Comparison of ENCODE assay signal across 13 cellular contexts in genomic region chr10:124737221-124737620, GRCh38. TPM values are rescaled to one million over a fixed set of nuclear protein-coding genes. Genes with fewer than 3 reads are reported as not detected.
DNase-seq lines count a peak whose midpoint lies in the region; ATAC-seq and TF ChIP-seq lines count a peak whose summit lies in the region.
"Had no signal": no experiment of that assay in that cellular context is flagged by ENCODE, and none has a peak within 500 bp of the region (broad histone marks: within the 10 kb centered on the region; RNA-seq: fewer than 3 reads in every experiment).

No MANE protein-coding gene starts in this region.

- ATAC-seq in stimulated activated naive B cell treated with anti-CD40 and anti-IgM and Interleukin-4, amounts not matched to agents 10 μg/mL and 1 μg/mL and 100 μg/mL, for 72 hours (replicated peaks), result no peak
- no peak for ATAC-seq in GM18858 (IDR thresholded peaks at IDR 0.05; ENCODE audit: unreplicated experiment)

- no peaks in the 10 kb centered on the region for H3K36me3 ChIP-seq in adrenal gland (replicated peaks in 1 of 2)

- peaks cover 5% of the 10 kb centered on the region for H3K36me3 Mint-ChIP-seq in IgD-negative memory B cell
- H3K36me3 Mint-ChIP-seq in stimulated activated naive B cell treated with anti-CD40 and anti-IgM and Interleukin-4, amounts not matched to agents 10 μg/mL and 1 μg/mL and 100 μg/mL, for 72 hours, result peaks cover 6 to 36% of the 10 kb centered on the region in 2 donors

- H3K4me3 ChIP-seq in adrenal gland, result no peak overlapping the region

- TF ChIP-seq POLR2A in adrenal gland (IDR thresholded peaks at IDR 0.05), result no peak

- H3K9me3 ChIP-seq in adrenal gland (replicated peaks in 1 of 3), result no peaks in the 10 kb centered on the region

- no peak for TF ChIP-seq CTCF in adrenal gland (IDR thresholded peaks at IDR 0.05)
- no peak for TF ChIP-seq CTCF in GM13976 (IDR thresholded peaks at IDR 0.05; ENCODE audit: borderline replicate concordance, control extremely low read depth, extremely low read depth, insufficient read depth, missing control alignments)

- peak overlapping the region; percentile 73 to 97 (median 82) for H3K27ac Mint-ChIP-seq in IgD-negative memory B cell
- peak overlapping the region; percentile 43 for H3K27ac Mint-ChIP-seq in stimulated activated naive B cell treated with anti-CD40 and anti-IgM and Interleukin-4, amounts not matched to agents 10 μg/mL and 1 μg/mL and 100 μg/mL, for 72 hours

- in situ Hi-C loops in GM13976 (cut with MboI; ENCODE audit: low sequenced_read_pairs, unreplicated experiment), result no loop called here

- DNase-seq in adrenal gland, result peak in 1 of 7 donors; percentile 33
- no peak for DNase-seq in stimulated activated naive B cell treated with anti-CD40 and anti-IgM and Interleukin-4, amounts not matched to agents 10 μg/mL and 1 μg/mL and 100 μg/mL, for 72 hours
- DNase-seq in GM13976 (ENCODE audit: low spot score), result no peak
- DNase-seq in HPDE6-E6E7 (ENCODE audit: extremely low spot score), result no peak
- DNase-seq in dermis blood vessel endothelial cell, result no peak
- DNase-seq: activated naive CD4-positive, alpha-beta T cell treated with anti-CD3 and anti-CD28 coated beads, Interleukin-2, amount 50 U/mL, for 16 hours; DMS53; GOT3; NCI-H1694 had no signal

- H3K27me3 ChIP-seq in adrenal gland (no peaks in the 10 kb centered on the region), layer of hippocampus (ENCODE audit: control insufficient read depth, insufficient read depth, low read length) (no peaks in the 10 kb centered on the region)

- H3K27ac ChIP-seq in adrenal gland (peak overlapping the region in 4 of 5 donors; percentile 30 to 95 (median 90)), layer of hippocampus (ENCODE audit: low read depth, low read length) (peak overlapping the region; percentile 83)
- H3K27ac ChIP-seq: HL-60 had no signal

- H3K4me1 Mint-ChIP-seq in IgD-negative memory B cell, result peaks cover 72 to 88% (median 82%) of the 10 kb centered on the region in 3 donors
- H3K4me1 Mint-ChIP-seq in stimulated activated naive B cell treated with anti-CD40 and anti-IgM and Interleukin-4, amounts not matched to agents 10 μg/mL and 1 μg/mL and 100 μg/mL, for 72 hours, result peaks cover 85 to 100% of the 10 kb centered on the region in 2 donors

- no peaks in the 10 kb centered on the region for H3K27me3 Mint-ChIP-seq in IgD-negative memory B cell
- H3K27me3 Mint-ChIP-seq in stimulated activated naive B cell treated with anti-CD40 and anti-IgM and Interleukin-4, amounts not matched to agents 10 μg/mL and 1 μg/mL and 100 μg/mL, for 72 hours, result no peaks in the 10 kb centered on the region

- peak overlapping the region; percentile 27 to 99 (median 34) for H3K4me3 Mint-ChIP-seq in IgD-negative memory B cell
- peak overlapping the region in 1 of 2 donors; percentile 23 for H3K4me3 Mint-ChIP-seq in stimulated activated naive B cell treated with anti-CD40 and anti-IgM and Interleukin-4, amounts not matched to agents 10 μg/mL and 1 μg/mL and 100 μg/mL, for 72 hours

- peaks cover 87 to 100% of the 10 kb centered on the region in 2 donors for H3K4me1 ChIP-seq in adrenal gland (replicated peaks in 1 of 2)

- intact Hi-C loops in adrenal gland (cut with DNase I), result loop anchor here (5.0 to 10.0 kb wide), 3 partner anchors 35 to 110 kb away; no protein-coding TSS in a partner anchor

- H3K9me3 Mint-ChIP-seq in IgD-negative memory B cell, result no peaks in the 10 kb centered on the region
- H3K9me3 Mint-ChIP-seq in stimulated activated naive B cell treated with anti-CD40 and anti-IgM and Interleukin-4, amounts not matched to agents 10 μg/mL and 1 μg/mL and 100 μg/mL, for 72 hours, result no peaks in the 10 kb centered on the region

- 34 to 57% (median 49%) methylated on average over 4 to 7 of the region's 7 CpGs for WGBS in adrenal gland, 4 donors

RNA-seq across cellular contexts. Expression of gene FAM53B, which starts 7.0 kb away (rescaled TPM):
- polyA plus RNA-seq in IgD-negative memory B cell, result 48.9 TPM
- total RNA-seq in adrenal gland, result 10 to 100 TPM; 37.7 to 90.9 (median 82.3) TPM
- polyA plus RNA-seq in adrenal gland, result 10 to 100 TPM; 15.1 to 56.7 (median 17.8) TPM
- 30.5 and 36.5 TPM in 2 replicates for total RNA-seq in dermis blood vessel endothelial cell

RNA-seq across cellular contexts. Expression of gene EEF1AKMT2, which starts 54.5 kb away (rescaled TPM):
- polyA plus RNA-seq in IgD-negative memory B cell (23.3 TPM), adrenal gland (10 to 100 TPM; 16.5 to 24.5 (median 17.8) TPM)
- total RNA-seq in adrenal gland (10 to 100 TPM in 7 of 8 donors, 1 to 10 TPM in 1; 2.7 to 20.1 (median 15.6) TPM), dermis blood vessel endothelial cell (10.4 and 20.9 TPM in 2 replicates)
